ENCODE assay signal across 1 cellular context in the genomic region with DNA sequence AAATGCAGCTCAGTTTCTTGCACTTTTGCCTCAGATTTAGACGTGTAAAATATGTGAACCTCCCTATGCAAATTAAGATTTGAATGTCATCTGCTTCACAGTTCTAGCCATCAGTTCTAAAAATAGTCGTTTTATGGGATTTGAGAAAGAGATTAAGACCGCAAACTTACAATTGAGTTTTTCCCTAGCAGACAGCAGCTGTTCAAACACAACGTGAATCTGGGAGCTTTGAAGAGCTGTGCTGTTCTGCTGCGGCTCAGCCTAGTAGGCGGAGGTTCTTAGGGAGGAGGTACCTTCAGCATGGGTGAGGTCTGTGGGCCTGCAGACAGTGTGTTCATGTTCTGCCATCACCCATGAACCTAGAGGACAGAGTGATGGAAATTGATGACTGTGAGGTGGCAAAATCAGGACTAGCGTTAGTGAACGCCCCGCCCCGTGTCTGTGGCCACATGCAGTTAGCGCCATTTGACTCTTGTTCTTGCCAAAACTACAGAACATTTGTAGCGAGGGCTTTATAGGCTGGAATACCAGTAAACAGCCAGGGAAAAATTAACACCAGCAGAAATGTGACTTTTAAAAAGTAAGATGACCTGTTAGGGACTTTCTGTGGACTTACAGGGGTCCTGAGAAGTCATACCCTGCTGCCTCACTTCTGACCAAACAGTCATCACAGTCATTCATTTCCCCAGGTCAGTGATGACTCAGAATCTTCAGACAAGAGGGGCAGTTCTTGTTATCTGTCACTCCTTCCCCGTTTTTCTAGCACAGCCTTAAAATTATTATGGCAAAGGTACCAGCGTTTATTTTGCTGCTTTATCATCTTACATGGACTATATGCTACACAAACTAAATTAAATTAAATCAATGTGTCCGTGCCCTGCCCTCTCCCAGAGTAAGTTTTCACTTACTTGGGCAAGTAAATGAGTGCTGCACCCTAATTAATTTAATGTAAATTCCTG.
A peak's percentile ranks its signal among the peaks of the same experiment; 100 is the strongest.
TF ChIP-seq lines count a peak whose summit lies in the region.

No MANE protein-coding gene starts in this region.

TF ChIP-seq in GM12878, 131 proteins besides CTCF, POLR2A, EP300 and RAD21 (continued from another document and continues in another):
- TF ChIP-seq, protein P1, sequence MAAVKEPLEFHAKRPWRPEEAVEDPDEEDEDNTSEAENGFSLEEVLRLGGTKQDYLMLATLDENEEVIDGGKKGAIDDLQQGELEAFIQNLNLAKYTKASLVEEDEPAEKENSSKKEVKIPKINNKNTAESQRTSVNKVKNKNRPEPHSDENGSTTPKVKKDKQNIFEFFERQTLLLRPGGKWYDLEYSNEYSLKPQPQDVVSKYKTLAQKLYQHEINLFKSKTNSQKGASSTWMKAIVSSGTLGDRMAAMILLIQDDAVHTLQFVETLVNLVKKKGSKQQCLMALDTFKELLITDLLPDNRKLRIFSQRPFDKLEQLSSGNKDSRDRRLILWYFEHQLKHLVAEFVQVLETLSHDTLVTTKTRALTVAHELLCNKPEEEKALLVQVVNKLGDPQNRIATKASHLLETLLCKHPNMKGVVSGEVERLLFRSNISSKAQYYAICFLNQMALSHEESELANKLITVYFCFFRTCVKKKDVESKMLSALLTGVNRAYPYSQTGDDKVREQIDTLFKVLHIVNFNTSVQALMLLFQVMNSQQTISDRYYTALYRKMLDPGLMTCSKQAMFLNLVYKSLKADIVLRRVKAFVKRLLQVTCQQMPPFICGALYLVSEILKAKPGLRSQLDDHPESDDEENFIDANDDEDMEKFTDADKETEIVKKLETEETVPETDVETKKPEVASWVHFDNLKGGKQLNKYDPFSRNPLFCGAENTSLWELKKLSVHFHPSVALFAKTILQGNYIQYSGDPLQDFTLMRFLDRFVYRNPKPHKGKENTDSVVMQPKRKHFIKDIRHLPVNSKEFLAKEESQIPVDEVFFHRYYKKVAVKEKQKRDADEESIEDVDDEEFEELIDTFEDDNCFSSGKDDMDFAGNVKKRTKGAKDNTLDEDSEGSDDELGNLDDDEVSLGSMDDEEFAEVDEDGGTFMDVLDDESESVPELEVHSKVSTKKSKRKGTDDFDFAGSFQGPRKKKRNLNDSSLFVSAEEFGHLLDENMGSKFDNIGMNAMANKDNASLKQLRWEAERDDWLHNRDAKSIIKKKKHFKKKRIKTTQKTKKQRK (IDR thresholded peaks at IDR 0.05; ENCODE audit: low read depth, low read length) = no peak
- TF ChIP-seq, protein P2, sequence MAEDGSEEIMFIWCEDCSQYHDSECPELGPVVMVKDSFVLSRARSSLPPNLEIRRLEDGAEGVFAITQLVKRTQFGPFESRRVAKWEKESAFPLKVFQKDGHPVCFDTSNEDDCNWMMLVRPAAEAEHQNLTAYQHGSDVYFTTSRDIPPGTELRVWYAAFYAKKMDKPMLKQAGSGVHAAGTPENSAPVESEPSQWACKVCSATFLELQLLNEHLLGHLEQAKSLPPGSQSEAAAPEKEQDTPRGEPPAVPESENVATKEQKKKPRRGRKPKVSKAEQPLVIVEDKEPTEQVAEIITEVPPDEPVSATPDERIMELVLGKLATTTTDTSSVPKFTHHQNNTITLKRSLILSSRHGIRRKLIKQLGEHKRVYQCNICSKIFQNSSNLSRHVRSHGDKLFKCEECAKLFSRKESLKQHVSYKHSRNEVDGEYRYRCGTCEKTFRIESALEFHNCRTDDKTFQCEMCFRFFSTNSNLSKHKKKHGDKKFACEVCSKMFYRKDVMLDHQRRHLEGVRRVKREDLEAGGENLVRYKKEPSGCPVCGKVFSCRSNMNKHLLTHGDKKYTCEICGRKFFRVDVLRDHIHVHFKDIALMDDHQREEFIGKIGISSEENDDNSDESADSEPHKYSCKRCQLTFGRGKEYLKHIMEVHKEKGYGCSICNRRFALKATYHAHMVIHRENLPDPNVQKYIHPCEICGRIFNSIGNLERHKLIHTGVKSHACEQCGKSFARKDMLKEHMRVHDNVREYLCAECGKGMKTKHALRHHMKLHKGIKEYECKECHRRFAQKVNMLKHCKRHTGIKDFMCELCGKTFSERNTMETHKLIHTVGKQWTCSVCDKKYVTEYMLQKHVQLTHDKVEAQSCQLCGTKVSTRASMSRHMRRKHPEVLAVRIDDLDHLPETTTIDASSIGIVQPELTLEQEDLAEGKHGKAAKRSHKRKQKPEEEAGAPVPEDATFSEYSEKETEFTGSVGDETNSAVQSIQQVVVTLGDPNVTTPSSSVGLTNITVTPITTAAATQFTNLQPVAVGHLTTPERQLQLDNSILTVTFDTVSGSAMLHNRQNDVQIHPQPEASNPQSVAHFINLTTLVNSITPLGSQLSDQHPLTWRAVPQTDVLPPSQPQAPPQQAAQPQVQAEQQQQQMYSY (CRISPR knock-in tag; IDR thresholded peaks at IDR 0.05) = no peak
- no peak for TF ChIP-seq EZH2 (IDR thresholded peaks at IDR 0.05; ENCODE audit: borderline replicate concordance, control insufficient read depth, low read depth, low read length)
- TF ChIP-seq BRCA1 (IDR thresholded peaks at IDR 0.05; ENCODE audit: low read depth, low read length) = no peak
- TF ChIP-seq ZNF274 (IDR thresholded peaks at IDR 0.05; ENCODE audit: insufficient read depth, insufficient read length) = no peak
- peak; percentile 44; the same call in 1 of the 2 replicates for TF ChIP-seq SPI1 (IDR thresholded peaks at IDR 0.05; ENCODE audit: borderline replicate concordance, insufficient read depth, low read depth, low read length)
- TF ChIP-seq, protein P3, sequence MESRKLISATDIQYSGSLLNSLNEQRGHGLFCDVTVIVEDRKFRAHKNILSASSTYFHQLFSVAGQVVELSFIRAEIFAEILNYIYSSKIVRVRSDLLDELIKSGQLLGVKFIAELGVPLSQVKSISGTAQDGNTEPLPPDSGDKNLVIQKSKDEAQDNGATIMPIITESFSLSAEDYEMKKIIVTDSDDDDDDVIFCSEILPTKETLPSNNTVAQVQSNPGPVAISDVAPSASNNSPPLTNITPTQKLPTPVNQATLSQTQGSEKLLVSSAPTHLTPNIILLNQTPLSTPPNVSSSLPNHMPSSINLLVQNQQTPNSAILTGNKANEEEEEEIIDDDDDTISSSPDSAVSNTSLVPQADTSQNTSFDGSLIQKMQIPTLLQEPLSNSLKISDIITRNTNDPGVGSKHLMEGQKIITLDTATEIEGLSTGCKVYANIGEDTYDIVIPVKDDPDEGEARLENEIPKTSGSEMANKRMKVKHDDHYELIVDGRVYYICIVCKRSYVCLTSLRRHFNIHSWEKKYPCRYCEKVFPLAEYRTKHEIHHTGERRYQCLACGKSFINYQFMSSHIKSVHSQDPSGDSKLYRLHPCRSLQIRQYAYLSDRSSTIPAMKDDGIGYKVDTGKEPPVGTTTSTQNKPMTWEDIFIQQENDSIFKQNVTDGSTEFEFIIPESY (IDR thresholded peaks at IDR 0.05) = no peak
- peak; percentile 21; the same call in 1 of the 2 replicates for TF ChIP-seq SMAD5 (IDR thresholded peaks at IDR 0.05; ENCODE audit: low read depth)
- no peak for TF ChIP-seq NFXL1 (IDR thresholded peaks at IDR 0.05; ENCODE audit: borderline replicate concordance)
- no peak for TF ChIP-seq RB1 (IDR thresholded peaks at IDR 0.05; ENCODE audit: borderline replicate concordance)
- peak; percentile 96 for TF ChIP-seq NFIC (IDR thresholded peaks at IDR 0.05; ENCODE audit: low read depth, low read length)
- TF ChIP-seq ZNF24 (IDR thresholded peaks at IDR 0.05) = peak; percentile 6; the same call in 1 of the 2 replicates
- peak; percentile 92 for TF ChIP-seq NR2F1 (conservative IDR thresholded peaks at IDR 0.05)
- no peak for TF ChIP-seq PAX8 (IDR thresholded peaks at IDR 0.05)
- TF ChIP-seq FOXK2 (IDR thresholded peaks at IDR 0.05) = no peak
- TF ChIP-seq ZSCAN29 (IDR thresholded peaks at IDR 0.05) = no peak
- TF ChIP-seq, protein P4, sequence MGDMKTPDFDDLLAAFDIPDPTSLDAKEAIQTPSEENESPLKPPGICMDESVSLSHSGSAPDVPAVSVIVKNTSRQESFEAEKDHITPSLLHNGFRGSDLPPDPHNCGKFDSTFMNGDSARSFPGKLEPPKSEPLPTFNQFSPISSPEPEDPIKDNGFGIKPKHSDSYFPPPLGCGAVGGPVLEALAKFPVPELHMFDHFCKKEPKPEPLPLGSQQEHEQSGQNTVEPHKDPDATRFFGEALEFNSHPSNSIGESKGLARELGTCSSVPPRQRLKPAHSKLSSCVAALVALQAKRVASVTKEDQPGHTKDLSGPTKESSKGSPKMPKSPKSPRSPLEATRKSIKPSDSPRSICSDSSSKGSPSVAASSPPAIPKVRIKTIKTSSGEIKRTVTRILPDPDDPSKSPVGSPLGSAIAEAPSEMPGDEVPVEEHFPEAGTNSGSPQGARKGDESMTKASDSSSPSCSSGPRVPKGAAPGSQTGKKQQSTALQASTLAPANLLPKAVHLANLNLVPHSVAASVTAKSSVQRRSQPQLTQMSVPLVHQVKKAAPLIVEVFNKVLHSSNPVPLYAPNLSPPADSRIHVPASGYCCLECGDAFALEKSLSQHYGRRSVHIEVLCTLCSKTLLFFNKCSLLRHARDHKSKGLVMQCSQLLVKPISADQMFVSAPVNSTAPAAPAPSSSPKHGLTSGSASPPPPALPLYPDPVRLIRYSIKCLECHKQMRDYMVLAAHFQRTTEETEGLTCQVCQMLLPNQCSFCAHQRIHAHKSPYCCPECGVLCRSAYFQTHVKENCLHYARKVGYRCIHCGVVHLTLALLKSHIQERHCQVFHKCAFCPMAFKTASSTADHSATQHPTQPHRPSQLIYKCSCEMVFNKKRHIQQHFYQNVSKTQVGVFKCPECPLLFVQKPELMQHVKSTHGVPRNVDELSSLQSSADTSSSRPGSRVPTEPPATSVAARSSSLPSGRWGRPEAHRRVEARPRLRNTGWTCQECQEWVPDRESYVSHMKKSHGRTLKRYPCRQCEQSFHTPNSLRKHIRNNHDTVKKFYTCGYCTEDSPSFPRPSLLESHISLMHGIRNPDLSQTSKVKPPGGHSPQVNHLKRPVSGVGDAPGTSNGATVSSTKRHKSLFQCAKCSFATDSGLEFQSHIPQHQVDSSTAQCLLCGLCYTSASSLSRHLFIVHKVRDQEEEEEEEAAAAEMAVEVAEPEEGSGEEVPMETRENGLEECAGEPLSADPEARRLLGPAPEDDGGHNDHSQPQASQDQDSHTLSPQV (IDR thresholded peaks at IDR 0.05) = no peak
- TF ChIP-seq SUPT20H (IDR thresholded peaks at IDR 0.05; ENCODE audit: borderline replicate concordance, control insufficient read depth, low read depth, low read length) = no peak
- TF ChIP-seq KLF5 (IDR thresholded peaks at IDR 0.05; ENCODE audit: partially characterized antibody) = no peak
- peak; percentile 98 for TF ChIP-seq JUNB (IDR thresholded peaks at IDR 0.05)
- no peak for TF ChIP-seq CEBPB (IDR thresholded peaks at IDR 0.05; ENCODE audit: borderline replicate concordance in 1 of 2, low read depth in 2 of 2, low read length in 2 of 2)
- no peak for TF ChIP-seq ASH2L (IDR thresholded peaks at IDR 0.05; ENCODE audit: borderline replicate concordance, low read depth)
- no peak for TF ChIP-seq HDAC6 (IDR thresholded peaks at IDR 0.05; ENCODE audit: unreplicated experiment)
- TF ChIP-seq ZNF622 (IDR thresholded peaks at IDR 0.05) = no peak
- no peak for TF ChIP-seq SMC3 (IDR thresholded peaks at IDR 0.05; ENCODE audit: borderline replicate concordance, low read length)
- peak; percentile 24 for TF ChIP-seq GATAD2B (conservative IDR thresholded peaks at IDR 0.05; ENCODE audit: low read depth)
- TF ChIP-seq, protein P5, sequence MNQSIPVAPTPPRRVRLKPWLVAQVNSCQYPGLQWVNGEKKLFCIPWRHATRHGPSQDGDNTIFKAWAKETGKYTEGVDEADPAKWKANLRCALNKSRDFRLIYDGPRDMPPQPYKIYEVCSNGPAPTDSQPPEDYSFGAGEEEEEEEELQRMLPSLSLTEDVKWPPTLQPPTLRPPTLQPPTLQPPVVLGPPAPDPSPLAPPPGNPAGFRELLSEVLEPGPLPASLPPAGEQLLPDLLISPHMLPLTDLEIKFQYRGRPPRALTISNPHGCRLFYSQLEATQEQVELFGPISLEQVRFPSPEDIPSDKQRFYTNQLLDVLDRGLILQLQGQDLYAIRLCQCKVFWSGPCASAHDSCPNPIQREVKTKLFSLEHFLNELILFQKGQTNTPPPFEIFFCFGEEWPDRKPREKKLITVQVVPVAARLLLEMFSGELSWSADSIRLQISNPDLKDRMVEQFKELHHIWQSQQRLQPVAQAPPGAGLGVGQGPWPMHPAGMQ (IDR thresholded peaks at IDR 0.05; ENCODE audit: borderline replicate concordance) = no peak
- no peak for TF ChIP-seq RELA (IDR thresholded peaks at IDR 0.05; ENCODE audit: borderline replicate concordance, partially characterized antibody)
- TF ChIP-seq YY1 (IDR thresholded peaks at IDR 0.05; ENCODE audit: low read depth, low read length) = peak; percentile 40; the same call in 1 of the 2 replicates
- peak; percentile 63 for TF ChIP-seq MEF2B (IDR thresholded peaks at IDR 0.05; ENCODE audit: partially characterized antibody, poor library complexity, severe bottlenecking)
- TF ChIP-seq, protein P6, sequence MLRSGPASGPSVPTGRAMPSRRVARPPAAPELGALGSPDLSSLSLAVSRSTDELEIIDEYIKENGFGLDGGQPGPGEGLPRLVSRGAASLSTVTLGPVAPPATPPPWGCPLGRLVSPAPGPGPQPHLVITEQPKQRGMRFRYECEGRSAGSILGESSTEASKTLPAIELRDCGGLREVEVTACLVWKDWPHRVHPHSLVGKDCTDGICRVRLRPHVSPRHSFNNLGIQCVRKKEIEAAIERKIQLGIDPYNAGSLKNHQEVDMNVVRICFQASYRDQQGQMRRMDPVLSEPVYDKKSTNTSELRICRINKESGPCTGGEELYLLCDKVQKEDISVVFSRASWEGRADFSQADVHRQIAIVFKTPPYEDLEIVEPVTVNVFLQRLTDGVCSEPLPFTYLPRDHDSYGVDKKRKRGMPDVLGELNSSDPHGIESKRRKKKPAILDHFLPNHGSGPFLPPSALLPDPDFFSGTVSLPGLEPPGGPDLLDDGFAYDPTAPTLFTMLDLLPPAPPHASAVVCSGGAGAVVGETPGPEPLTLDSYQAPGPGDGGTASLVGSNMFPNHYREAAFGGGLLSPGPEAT (IDR thresholded peaks at IDR 0.05; ENCODE audit: low read depth) = peak; percentile 88; the same call in 1 of the 2 replicates
- TF ChIP-seq STAT1 (conservative IDR thresholded peaks at IDR 0.05) = no peak
- TF ChIP-seq EGR1 (IDR thresholded peaks at IDR 0.05; ENCODE audit: borderline replicate concordance in 1 of 2, low read depth in 2 of 2, low read length in 2 of 2) = no peak
- TF ChIP-seq KAT2A (conservative IDR thresholded peaks at IDR 0.05; ENCODE audit: control insufficient read depth, low read depth, low read length) = no peak
- TF ChIP-seq, protein P7, sequence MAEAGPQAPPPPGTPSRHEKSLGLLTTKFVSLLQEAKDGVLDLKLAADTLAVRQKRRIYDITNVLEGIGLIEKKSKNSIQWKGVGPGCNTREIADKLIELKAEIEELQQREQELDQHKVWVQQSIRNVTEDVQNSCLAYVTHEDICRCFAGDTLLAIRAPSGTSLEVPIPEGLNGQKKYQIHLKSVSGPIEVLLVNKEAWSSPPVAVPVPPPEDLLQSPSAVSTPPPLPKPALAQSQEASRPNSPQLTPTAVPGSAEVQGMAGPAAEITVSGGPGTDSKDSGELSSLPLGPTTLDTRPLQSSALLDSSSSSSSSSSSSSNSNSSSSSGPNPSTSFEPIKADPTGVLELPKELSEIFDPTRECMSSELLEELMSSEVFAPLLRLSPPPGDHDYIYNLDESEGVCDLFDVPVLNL (IDR thresholded peaks at IDR 0.05; ENCODE audit: low read depth, low read length) = no peak
- TF ChIP-seq SMARCA5 (IDR thresholded peaks at IDR 0.05) = peak; percentile 54; the same call in 1 of the 2 replicates
- no peak for TF ChIP-seq CBX3 (IDR thresholded peaks at IDR 0.05; ENCODE audit: borderline replicate concordance, low read depth)
- no peak for TF ChIP-seq NR2C2 (IDR thresholded peaks at IDR 0.05; ENCODE audit: borderline replicate concordance, control insufficient read depth, insufficient read length, low read depth)
